ENCODE assay signal across 8 cellular contexts in the genomic region with DNA sequence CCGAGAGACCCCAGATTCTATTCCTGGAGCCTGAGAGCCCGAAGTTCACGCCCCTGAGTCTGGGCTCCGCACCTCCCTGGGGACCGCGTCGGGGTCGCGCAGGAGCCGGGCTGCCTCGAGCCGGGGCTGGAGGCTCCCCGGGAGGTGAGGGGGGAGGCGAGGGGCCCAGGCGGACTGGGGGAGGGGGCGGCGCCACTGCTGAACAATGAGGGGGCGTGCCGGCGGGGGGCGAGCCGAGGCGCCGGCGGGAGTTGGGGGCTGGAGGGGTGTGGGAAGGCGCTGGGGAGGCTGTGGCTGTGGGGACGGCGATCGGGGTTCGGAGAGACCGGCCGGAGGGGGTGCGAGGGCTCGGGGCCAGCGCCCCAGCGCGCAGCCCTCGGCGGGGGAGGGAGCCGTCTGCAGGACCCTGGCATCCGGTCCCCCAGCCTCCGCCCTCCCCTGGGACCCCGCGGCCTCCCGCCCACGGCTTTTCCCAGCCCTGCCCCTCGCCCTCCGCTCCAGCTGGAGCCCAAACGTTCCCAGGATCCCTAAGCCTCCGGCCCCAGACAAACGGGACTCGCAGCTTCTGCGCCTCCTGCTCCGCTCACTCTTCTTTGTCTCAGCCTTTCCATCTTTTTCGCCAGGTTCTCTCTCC. TPM values are rescaled to one million over a fixed set of nuclear protein-coding genes. Genes with fewer than 3 reads are reported as not detected.
DNase-seq lines count a peak whose midpoint lies in the region; ATAC-seq and TF ChIP-seq lines count a peak whose summit lies in the region.

No MANE protein-coding gene starts in this region.

- H3K27me3 ChIP-seq in vagina = no peaks in the 10 kb centered on the region

- H3K4me1 ChIP-seq in vagina = peaks cover 55% of the 10 kb centered on the region

- H3K27me3 Mint-ChIP-seq in T-cell (peaks cover 0 to 3% of the 10 kb centered on the region in 2 donors), mesothelial cell of epicardium (ENCODE audit: low read depth) (peaks cover 1% of the 10 kb centered on the region)

- peak overlapping the region; percentile 87 for H3K4me3 ChIP-seq in AG04449 (ENCODE audit: low read depth, low read length)
- peak overlapping the region; percentile 92 to 97 for H3K4me3 ChIP-seq in vagina

- no peak for TF ChIP-seq CTCF in AG04449 (IDR thresholded peaks at IDR 0.05; ENCODE audit: insufficient read depth, low read length, missing control alignments)
- no peak for TF ChIP-seq CTCF in mesothelial cell of epicardium (IDR thresholded peaks at IDR 0.05; ENCODE audit: unreplicated experiment)
- TF ChIP-seq CTCF in vagina (IDR thresholded peaks at IDR 0.05) = no peak

- POLR2A ChIA-PET in AG04449 (lab: Yijun Ruan, JAX) = interaction anchor here (1.1 to 4.4 kb wide), 4 partner anchors 10 to 22 kb away, joined by 3 to 31 read pairs (median 12); partner anchors contain the start of gene RPS16
- POLR2A ChIA-PET in T-cell (lab: Charles Lee) = no interaction called here

- H3K9me3 Mint-ChIP-seq in T-cell (no peaks in the 10 kb centered on the region), mesothelial cell of epicardium (no peaks in the 10 kb centered on the region)

- CTCF ChIA-PET in AG04449 (lab: Yijun Ruan, JAX) (interaction anchor here (1.7 to 4.4 kb wide), 3 partner anchors 14 to 22 kb away, joined by 8 to 26 read pairs (median 20); partner anchors contain the start of genes MED29 and PAF1), T-cell (lab: Charles Lee) (interaction anchor here in 1 of 2 donors (1.1 kb wide), 1 partner anchor 22 kb away, joined by 3 read pairs; the partner anchor contains the start of gene RPS16)

- TF ChIP-seq POLR2A in vagina (IDR thresholded peaks at IDR 0.05) = peak in 1 of 2 donors; percentile 20

- H3K27ac ChIP-seq in vagina = peak overlapping the region; percentile 100

- intact Hi-C loops in vagina (cut with DNase I) = loop anchor here (5.0 kb wide), 1 partner anchor 71 kb away; the partner anchor contains the start of gene SAMD4B

- DNase-seq in AG04449 (ENCODE audit: low read depth, low spot score) = no peak
- peak; percentile 50 for DNase-seq in HCEC 1CT
- DNase-seq in T-cell = peak in 4 of 34 experiments; percentile 31 to 39 (median 36)
- DNase-seq in effector CD8-positive, alpha-beta T cell (lab: John Stamatoyannopoulos, UW) = peak; percentile 30
- peak; percentile 73 to 74 for DNase-seq in mesothelial cell of epicardium (ENCODE audit: low spot score in 2 of 2, unreplicated experiment in 2 of 2)
- DNase-seq in vagina (ENCODE audit: extremely low spot score in 2 of 2) = no peak
- no peak for DNase-seq in T-helper 9 cell

- H3K27ac Mint-ChIP-seq in T-cell (peak overlapping the region; percentile 93 to 96), mesothelial cell of epicardium (peak overlapping the region; percentile 98)

- peaks cover 35 to 57% (median 46%) of the 10 kb centered on the region in 3 donors for H3K4me1 Mint-ChIP-seq in T-cell
- H3K4me1 Mint-ChIP-seq in mesothelial cell of epicardium = peaks cover 41% of the 10 kb centered on the region

- peaks cover 14% of the 10 kb centered on the region for H3K36me3 Mint-ChIP-seq in T-cell
- peaks cover 7% of the 10 kb centered on the region for H3K36me3 Mint-ChIP-seq in mesothelial cell of epicardium

- peaks cover 3 to 23% of the 10 kb centered on the region in 2 donors for H3K36me3 ChIP-seq in vagina

- no peaks in the 10 kb centered on the region for H3K9me3 ChIP-seq in vagina

- H3K4me3 Mint-ChIP-seq in T-cell (peak overlapping the region; percentile 79 to 85 (median 83)), mesothelial cell of epicardium (peak overlapping the region; percentile 94)

- ATAC-seq in T-cell (replicated peaks in 1 of 4) = no peak
- ATAC-seq in HG02588 (IDR thresholded peaks at IDR 0.05; ENCODE audit: unreplicated experiment) = no peak

RNA-seq across cellular contexts. Expression of gene PLEKHG2, which starts 0.9 kb away (rescaled TPM):
- 10 to 100 TPM; 25.2 to 88.1 (median 36.7) TPM for total RNA-seq in T-cell
- 160 to 172 TPM (median 164 TPM) in 3 replicates for total RNA-seq in mesothelial cell of epicardium
- 18.9 TPM for total RNA-seq in vagina

RNA-seq across cellular contexts. Expression of gene ZFP36, which starts 6.7 kb away (rescaled TPM):
- total RNA-seq in T-cell (1,000 to 10,000 TPM in 1 of 5 donors, 100 to 1,000 TPM in 4; 208 to 1,013 (median 233) TPM), mesothelial cell of epicardium (111 to 113 TPM (median 111 TPM) in 3 replicates), vagina (631 TPM)

RNA-seq across cellular contexts. Expression of gene MED29, which starts 22.2 kb away (rescaled TPM):
- total RNA-seq in T-cell (10 to 100 TPM; 42.0 to 48.7 (median 47.0) TPM), mesothelial cell of epicardium (35.6 to 39.2 TPM (median 36.1 TPM) in 3 replicates), vagina (37.8 TPM)

RNA-seq across cellular contexts. Expression of gene RPS16, which starts 22.4 kb away (rescaled TPM):
- 1,000 to 10,000 TPM; 3,669 to 4,521 (median 4,268) TPM for total RNA-seq in T-cell
- 1,616 to 1,722 TPM (median 1,707 TPM) in 3 replicates for total RNA-seq in mesothelial cell of epicardium
- 3,724 TPM for total RNA-seq in vagina

RNA-seq across cellular contexts. Expression of gene PAF1, which starts 22.5 kb away (rescaled TPM):
- total RNA-seq in T-cell (10 to 100 TPM; 43.0 to 96.1 (median 45.9) TPM), mesothelial cell of epicardium (41.4 to 47.8 TPM (median 42.9 TPM) in 3 replicates), vagina (70.2 TPM)

Comparison
In these comparisons a context has a peak if more than half of its experiments do, and no peak if none do; other contexts are left out.
1. DNase-seq: peak in HCEC 1CT (single experiment), effector CD8-positive, alpha-beta T cell (single experiment) and mesothelial cell of epicardium (2 of 2); none in AG04449 (single experiment), vagina (0 of 2) and T-helper 9 cell (single experiment).